In the genomic region with DNA sequence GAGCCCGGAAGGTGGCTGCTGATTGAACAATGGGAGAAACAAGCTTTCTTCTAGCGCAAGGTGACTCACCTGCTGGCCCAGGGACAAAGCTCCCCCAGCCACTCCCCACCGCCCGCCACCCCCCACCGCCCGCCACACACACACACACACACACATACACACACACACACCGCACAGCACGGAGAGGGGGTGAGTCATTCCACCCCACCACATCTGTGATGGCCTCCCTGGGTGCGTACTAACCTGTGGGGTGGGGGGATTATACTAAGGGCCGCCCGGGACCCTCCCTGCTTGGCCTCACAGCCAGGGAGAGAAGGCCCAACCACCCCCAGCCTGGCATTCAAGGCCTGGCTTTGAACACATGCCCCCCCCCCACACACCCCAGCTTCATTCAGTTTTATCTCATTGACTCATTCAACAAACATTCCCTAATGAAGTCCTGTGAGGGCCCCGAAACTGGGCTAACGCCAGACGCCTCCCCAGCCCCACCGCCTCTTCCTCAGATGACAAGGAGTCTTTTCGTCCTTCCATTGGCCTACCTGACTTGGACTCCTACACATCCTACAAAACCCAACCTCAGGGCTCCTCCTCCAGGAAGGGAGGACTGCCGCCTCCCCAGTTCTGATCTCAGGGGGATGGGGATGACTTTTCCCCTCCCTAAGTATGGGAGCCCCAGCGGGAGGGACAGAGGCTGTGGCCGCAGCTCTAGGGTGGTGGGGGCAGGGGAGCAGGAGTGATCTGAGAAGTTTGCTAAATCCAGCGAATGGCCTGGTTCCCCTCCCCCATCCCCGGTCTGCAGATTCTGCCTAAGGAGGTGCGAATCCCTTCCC, we compare ENCODE assay signal across 9 cellular contexts. TPM values are rescaled to one million over a fixed set of nuclear protein-coding genes. Genes with fewer than 3 reads are reported as not detected.
DNase-seq lines count a peak whose midpoint lies in the region; ATAC-seq and TF ChIP-seq lines count a peak whose summit lies in the region.
"Had no signal": no experiment of that assay in that cellular context is flagged by ENCODE, and none has a peak within 500 bp of the region (broad histone marks: within the 10 kb centered on the region; RNA-seq: fewer than 3 reads in every experiment).

No MANE protein-coding gene starts in this region.

- ATAC-seq in activated naive CD8-positive, alpha-beta T cell treated with anti-CD3 and anti-CD28 coated beads, Interleukin-2, amount 10 ng/mL, durations not matched to agents 7 days and 5 days (ENCODE audit: low read depth) = peak; percentile 35
- ATAC-seq in memory B cell (ENCODE audit: low read depth) (no peak), GM19452 (IDR thresholded peaks at IDR 0.05; ENCODE audit: unreplicated experiment) (no peak)

- no peak for TF ChIP-seq CTCF in NB4 (IDR thresholded peaks at IDR 0.05; ENCODE audit: low read depth, low read length)

- peak overlapping the region; percentile 58 for H3K4me3 Mint-ChIP-seq in activated naive CD8-positive, alpha-beta T cell treated with anti-CD3 and anti-CD28 coated beads, Interleukin-2, amount 10 ng/mL, durations not matched to agents 7 days and 5 days
- H3K4me3 Mint-ChIP-seq in memory B cell = peak overlapping the region; percentile 70

- peaks cover 7% of the 10 kb centered on the region for H3K4me1 Mint-ChIP-seq in activated naive CD8-positive, alpha-beta T cell treated with anti-CD3 and anti-CD28 coated beads, Interleukin-2, amount 10 ng/mL, durations not matched to agents 7 days and 5 days
- H3K4me1 Mint-ChIP-seq in memory B cell = peaks cover 15% of the 10 kb centered on the region

- H3K27me3 Mint-ChIP-seq in activated naive CD8-positive, alpha-beta T cell treated with anti-CD3 and anti-CD28 coated beads, Interleukin-2, amount 10 ng/mL, durations not matched to agents 7 days and 5 days = peaks cover 48% of the 10 kb centered on the region
- H3K27me3 Mint-ChIP-seq in memory B cell = peaks cover 16% of the 10 kb centered on the region

- no peak for TF ChIP-seq POLR2A in NB4 (IDR thresholded peaks at IDR 0.05; ENCODE audit: extremely low read depth, insufficient read length)

- no peak overlapping the region for H3K4me3 ChIP-seq in NB4 (ENCODE audit: low read depth, low read length)

- DNase-seq in COLO829 (ENCODE audit: low spot score) (peak; percentile 80), NB4 (ENCODE audit: low read depth) (peak; percentile 69), memory B cell (ENCODE audit: low spot score in 2 of 2) (no peak), nucleus accumbens (lab: John Stamatoyannopoulos, UW) (no peak), NCI-H1092 treated with DMSO at 0.1 percent for 48 hours (lab: John Stamatoyannopoulos, UW) (no peak), D341Med (ENCODE audit: low spot score) (no peak)
- DNase-seq in activated naive CD8-positive, alpha-beta T cell treated with anti-CD3 and anti-CD28 coated beads, Interleukin-2, amount 10 ng/mL, durations not matched to agents 7 days and 5 days = peak; percentile 52

- H3K36me3 Mint-ChIP-seq in activated naive CD8-positive, alpha-beta T cell treated with anti-CD3 and anti-CD28 coated beads, Interleukin-2, amount 10 ng/mL, durations not matched to agents 7 days and 5 days = no peaks in the 10 kb centered on the region
- no peaks in the 10 kb centered on the region for H3K36me3 Mint-ChIP-seq in memory B cell

- POLR2A ChIA-PET in activated naive CD8-positive, alpha-beta T cell treated with anti-CD3 and anti-CD28 coated beads, Interleukin-2, amount 10 ng/mL, durations not matched to agents 7 days and 5 days (lab: Charles Lee) = no interaction called here

- H3K27ac Mint-ChIP-seq in activated naive CD8-positive, alpha-beta T cell treated with anti-CD3 and anti-CD28 coated beads, Interleukin-2, amount 10 ng/mL, durations not matched to agents 7 days and 5 days = no peak overlapping the region
- H3K27ac Mint-ChIP-seq in memory B cell = peak overlapping the region; percentile 53

- H3K9me3 Mint-ChIP-seq in activated naive CD8-positive, alpha-beta T cell treated with anti-CD3 and anti-CD28 coated beads, Interleukin-2, amount 10 ng/mL, durations not matched to agents 7 days and 5 days = no peaks in the 10 kb centered on the region
- H3K9me3 Mint-ChIP-seq in memory B cell = no peaks in the 10 kb centered on the region

RNA-seq across cellular contexts. Expression of gene ONECUT3, which starts 5.8 kb away (rescaled TPM):
- not detected for total RNA-seq in activated naive CD8-positive, alpha-beta T cell treated with anti-CD3 and anti-CD28 coated beads, Interleukin-2, amount 10 ng/mL, durations not matched to agents 7 days and 5 days
- total RNA-seq: liver had no signal

Comparison
In these comparisons a context has a peak if more than half of its experiments do, and no peak if none do; other contexts are left out.
1. DNase-seq: peak in COLO829 (single experiment), NB4 (single experiment) and activated naive CD8-positive, alpha-beta T cell treated with anti-CD3 and anti-CD28 coated beads, Interleukin-2, amount 10 ng/mL, durations not matched to agents 7 days and 5 days (single experiment); none in memory B cell (0 of 2), nucleus accumbens (0 of 56), NCI-H1092 treated with DMSO at 0.1 percent for 48 hours (single experiment) and D341Med (single experiment).